26 cellular contexts compared by ENCODE assay signal in genomic region chr2:83282067-83282795, GRCh38.
DNase-seq lines count a peak whose midpoint lies in the region; ATAC-seq and TF ChIP-seq lines count a peak whose summit lies in the region.
"Had no signal": no experiment of that assay in that cellular context is flagged by ENCODE, and none has a peak within 500 bp of the region (broad histone marks: within the 10 kb centered on the region; RNA-seq: fewer than 3 reads in every experiment).

No MANE protein-coding gene starts in this region.

- H3K4me1 Mint-ChIP-seq in GM23338 = peaks cover 13% of the 10 kb centered on the region
- H3K4me1 Mint-ChIP-seq: IgD-negative memory B cell had no signal

- no peak for TF ChIP-seq CTCF in GM23338 (conservative IDR thresholded peaks at IDR 0.05; ENCODE audit: low read depth in 2 of 2)

- no peak overlapping the region for H3K4ac ChIP-seq in neuronal stem cell (ENCODE audit: low read length)

- no peaks in the 10 kb centered on the region for H3K79me1 ChIP-seq in neuronal stem cell (ENCODE audit: low read depth, low read length)

- H4K8ac ChIP-seq in neuronal stem cell (ENCODE audit: low read depth, low read length) = no peak overlapping the region

- H3K9ac ChIP-seq in HUES64 (ENCODE audit: low read depth, low read length) (no peak overlapping the region), neuronal stem cell (ENCODE audit: low read depth, low read length, poor library complexity) (no peak overlapping the region)
- H3K9ac ChIP-seq: BLaER1 treated with 17β-estradiol and CSF1 and Interleukin-3, amounts not matched to agents 10 nM and 100 nM; KMS-11 had no signal

- H4K20me1 ChIP-seq in GM23338 (replicated peaks; ENCODE audit: insufficient read depth) = no peaks in the 10 kb centered on the region
- H4K20me1 ChIP-seq: BLaER1 treated with 17β-estradiol and CSF1 and Interleukin-3, amounts not matched to agents 10 nM and 100 nM had no signal

- H3K4me3 ChIP-seq in GM23338 (no peak overlapping the region), HUES64 (ENCODE audit: low read length) (no peak overlapping the region), neuronal stem cell (ENCODE audit: low read length in 2 of 2) (no peak overlapping the region)
- H3K4me3 ChIP-seq: A549; BLaER1 treated with 17β-estradiol and CSF1 and Interleukin-3, amounts not matched to agents 10 nM and 100 nM; SK-N-MC had no signal

- H2BK12ac ChIP-seq in neuronal stem cell (ENCODE audit: low read length) = no peak overlapping the region

- 0 out of 2 replicates have a peak, but pooled peaks cover 3% of the 10 kb centered on the region for H3F3A ChIP-seq in GM23338 (replicated peaks; ENCODE audit: low read depth)

- no peak overlapping the region for H2BK5ac ChIP-seq in neuronal stem cell (ENCODE audit: low read length)

- H4K91ac ChIP-seq in neuronal stem cell (ENCODE audit: low read depth, low read length, poor library complexity) = no peak overlapping the region

- H3K27me3 ChIP-seq in GM23338 (ENCODE audit: insufficient read depth) (no peaks in the 10 kb centered on the region), HUES64 (ENCODE audit: insufficient read depth, low read length) (no peaks in the 10 kb centered on the region), neuronal stem cell (ENCODE audit: control insufficient read depth in 3 of 3, insufficient read depth in 3 of 3, low read depth in 1 of 3, low read length in 3 of 3) (no peaks in the 10 kb centered on the region)
- H3K27me3 ChIP-seq: BLaER1 treated with 17β-estradiol and CSF1 and Interleukin-3, amounts not matched to agents 10 nM and 100 nM had no signal

- H3K18ac ChIP-seq in neuronal stem cell (ENCODE audit: low read length) = no peak overlapping the region

- no peaks in the 10 kb centered on the region for H3K79me2 ChIP-seq in GM23338 (replicated peaks; ENCODE audit: insufficient read depth)

- peaks cover 68% of the 10 kb centered on the region for H3K36me3 Mint-ChIP-seq in GM23338 (ENCODE audit: low read depth)
- H3K36me3 Mint-ChIP-seq: IgD-negative memory B cell had no signal

- H3K23ac ChIP-seq in neuronal stem cell (ENCODE audit: low read depth, low read length, poor library complexity) = no peak overlapping the region

- H3K36me3 ChIP-seq in GM23338 (ENCODE audit: insufficient read depth) = no peaks in the 10 kb centered on the region
- H3K36me3 ChIP-seq in HUES64 (ENCODE audit: insufficient read depth, low read length) = 0 out of 2 replicates have a peak, but pooled peaks cover 4% of the 10 kb centered on the region
- H3K36me3 ChIP-seq in neuronal stem cell (replicated peaks in 1 of 2; ENCODE audit: control insufficient read depth in 2 of 2, insufficient read depth in 2 of 2, low read length in 2 of 2) = no peaks in the 10 kb centered on the region
- H3K36me3 ChIP-seq: BLaER1 treated with 17β-estradiol and CSF1 and Interleukin-3, amounts not matched to agents 10 nM and 100 nM had no signal

- H3K14ac ChIP-seq in neuronal stem cell (ENCODE audit: low read length) = no peak overlapping the region

- peaks cover 27% of the 10 kb centered on the region for H3K9me3 ChIP-seq in HUES64 (ENCODE audit: insufficient read depth, low read depth, low read length)
- H3K9me3 ChIP-seq in neuronal stem cell (replicated peaks in 1 of 2; ENCODE audit: control insufficient read depth in 2 of 2, insufficient read depth in 1 of 2, low read depth in 1 of 2, low read length in 2 of 2) = no peaks in the 10 kb centered on the region
- H3K9me3 ChIP-seq: BLaER1 treated with 17β-estradiol and CSF1 and Interleukin-3, amounts not matched to agents 10 nM and 100 nM had no signal

- no peak overlapping the region for H3K27ac Mint-ChIP-seq in GM23338
- H3K27ac Mint-ChIP-seq: CD4-positive, alpha-beta T cell; IgD-negative memory B cell had no signal

- no peak overlapping the region for H3K4me3 Mint-ChIP-seq in GM23338
- H3K4me3 Mint-ChIP-seq: CD4-positive, alpha-beta T cell; IgD-negative memory B cell had no signal

- H2AK5ac ChIP-seq in neuronal stem cell (ENCODE audit: low read depth, low read length) = no peak overlapping the region

- H2AFZ ChIP-seq in GM23338 (no peak overlapping the region), neuronal stem cell (ENCODE audit: low read length) (peak overlapping the region; percentile 56)

- H3K4me1 ChIP-seq in GM23338 (ENCODE audit: insufficient read depth) (peaks cover 4% of the 10 kb centered on the region; the same call in 1 of the 2 replicates), HUES64 (ENCODE audit: insufficient read depth, low read length) (no peaks in the 10 kb centered on the region), neuronal stem cell (ENCODE audit: control insufficient read depth in 2 of 2, insufficient read depth in 1 of 2, low read depth in 1 of 2, low read length in 2 of 2) (no peaks in the 10 kb centered on the region)
- H3K4me1 ChIP-seq: A549; BLaER1 treated with 17β-estradiol and CSF1 and Interleukin-3, amounts not matched to agents 10 nM and 100 nM had no signal

- DNase-seq in GM23338 (ENCODE audit: low spot score) (no peak), left lobe of liver (ENCODE audit: low spot score) (peak; percentile 78), neuronal stem cell (ENCODE audit: low spot score) (no peak), NCI-H446 (lab: John Stamatoyannopoulos, UW) (no peak), pons (ENCODE audit: low spot score) (no peak), dedifferentiated amniotic fluid mesenchymal stem cell (ENCODE audit: extremely low spot score) (no peak)
- DNase-seq: AML-193; CD4-positive, alpha-beta T cell; COR-L47; NCI-H1048; NCI-H1417; NCI-H1694 treated with DMSO at 0.1 percent for 48 hours; NCI-H2081; NCI-H2171 treated with DMSO at 0.1 percent for 48 hours; NCI-H345; NCI-H524 treated with DMSO at 0.1 percent for 48 hours; NCI-H774; SIG-M5 had no signal

- H3K9me3 Mint-ChIP-seq in GM23338 = peaks cover 48% of the 10 kb centered on the region
- H3K9me3 Mint-ChIP-seq: CD4-positive, alpha-beta T cell had no signal

- H3K9me2 ChIP-seq in GM23338 (ENCODE audit: insufficient read depth) = peaks cover 5% of the 10 kb centered on the region; the same call in 1 of the 2 replicates

- H2BK15ac ChIP-seq in neuronal stem cell (ENCODE audit: low read length) = no peak overlapping the region

- peaks cover 3% of the 10 kb centered on the region for H3K27me3 Mint-ChIP-seq in GM23338 (ENCODE audit: insufficient read depth, low read depth, poor library complexity)
- H3K27me3 Mint-ChIP-seq: CD4-positive, alpha-beta T cell; IgD-negative memory B cell had no signal

- WGBS in HUES64 = 95% methylated on average over 6 of the region's 6 CpGs
- WGBS in neuronal stem cell (ENCODE audit: extremely low coverage in 2 of 2, insufficient read length in 2 of 2, insufficient replicate concordance in 1 of 2), 2 donors = no CpG with 5 or more reads among the region's 6 CpGs

- H3K4me2 ChIP-seq in GM23338 (peak overlapping the region; percentile 16; the same call in 1 of the 2 replicates), neuronal stem cell (ENCODE audit: insufficient read depth, low read length, poor library complexity, severe bottlenecking) (no peak overlapping the region)
- H3K4me2 ChIP-seq: A549; BLaER1 treated with 17β-estradiol and CSF1 and Interleukin-3, amounts not matched to agents 10 nM and 100 nM; KMS-11 had no signal

- H3K27ac ChIP-seq in GM23338 (ENCODE audit: low read depth) = peak overlapping the region; percentile 92
- peak overlapping the region; percentile 97; the same call in 1 of the 2 replicates for H3K27ac ChIP-seq in HUES64 (ENCODE audit: low read depth, low read length)
- no peak overlapping the region for H3K27ac ChIP-seq in neuronal stem cell (replicated peaks; ENCODE audit: low read length)
- H3K27ac ChIP-seq: A549; BLaER1 treated with 17β-estradiol and CSF1 and Interleukin-3, amounts not matched to agents 10 nM and 100 nM; HL-60; KMS-11; SK-N-MC had no signal

- ATAC-seq in GM23338 (no peak), left lobe of liver (peak; percentile 96), HG02981 (IDR thresholded peaks at IDR 0.05; ENCODE audit: unreplicated experiment) (no peak)
- ATAC-seq: A549 had no signal

- no peak overlapping the region for H2BK120ac ChIP-seq in neuronal stem cell (ENCODE audit: low read depth, low read length)

TF ChIP-seq in GM23338, 12 proteins besides CTCF, POLR2A, EP300 and RAD21 (continues in another document):
- TF ChIP-seq ZNF331 (CRISPR knock-in tag; IDR thresholded peaks at IDR 0.05; ENCODE audit: low read depth) (no peak), ETS1 (IDR thresholded peaks at IDR 0.05) (no peak), JUNB (IDR thresholded peaks at IDR 0.05; ENCODE audit: unreplicated experiment) (no peak), POLR2AphosphoS5 (IDR thresholded peaks at IDR 0.05; ENCODE audit: low read depth) (no peak), NANOG (IDR thresholded peaks at IDR 0.05; ENCODE audit: borderline replicate concordance) (no peak)
